Comparison of ENCODE assay signal across 19 cellular contexts in the genomic region with DNA sequence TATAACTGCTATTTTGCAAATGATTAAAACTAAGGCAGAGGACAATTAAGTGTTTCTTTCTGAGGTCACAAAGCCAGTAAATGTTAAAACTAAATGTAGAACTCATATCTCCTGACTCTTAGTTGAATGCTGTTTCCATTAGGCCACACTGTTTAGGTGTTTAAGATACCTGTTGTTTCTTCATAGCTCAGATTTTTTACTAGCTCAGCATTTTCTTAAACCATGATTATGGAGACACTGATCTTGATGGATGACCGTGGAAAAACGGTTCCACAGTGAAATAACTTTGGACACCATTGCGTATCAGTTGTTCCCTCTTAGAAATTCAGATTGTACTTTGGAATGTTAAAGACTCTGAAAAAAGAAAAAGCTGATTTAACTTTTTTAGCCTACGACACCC.
A peak's percentile ranks its signal among the peaks of the same experiment; 100 is the strongest.
DNase-seq lines count a peak whose midpoint lies in the region; ATAC-seq, FAIRE-seq and TF ChIP-seq lines count a peak whose summit lies in the region.
"Had no signal": no experiment of that assay in that cellular context is flagged by ENCODE, and none has a peak within 500 bp of the region (broad histone marks: within the 10 kb centered on the region; RNA-seq: fewer than 3 reads in every experiment).

No MANE protein-coding gene starts in this region.

- CTCF ChIA-PET in IMR-90 (lab: Yijun Ruan, JAX), result no interaction called here
- CTCF ChIA-PET in H1 (lab: Charles Lee; ENCODE audit: partially characterized antibody), result interaction anchor here (1.0 kb wide), 1 partner anchor 9 kb away, joined by 3 read pairs; no protein-coding TSS in a partner anchor

- H2BK5ac ChIP-seq in IMR-90 (ENCODE audit: low read depth, low read length, poor library complexity, severe bottlenecking) (no peak overlapping the region), H1 (ENCODE audit: low read depth, low read length) (no peak overlapping the region)

- H3K4me3 Mint-ChIP-seq in neural progenitor cell, result no peak overlapping the region
- H3K4me3 Mint-ChIP-seq: B cell; CD4-positive, CD25-positive, alpha-beta regulatory T cell; CD8-positive, alpha-beta memory T cell; GM23338 had no signal

- H4K91ac ChIP-seq in IMR-90 (ENCODE audit: insufficient read depth, low read depth, low read length) (no peak overlapping the region), H1 (replicated peaks; ENCODE audit: insufficient read length, low read length) (no peak overlapping the region)

- H3K9me3 ChIP-seq in IMR-90 (ENCODE audit: control insufficient read depth, insufficient read depth, low read length) (no peaks in the 10 kb centered on the region), H1 (ENCODE audit: insufficient read depth in 2 of 2, low read depth in 1 of 2, low read length in 1 of 2) (no peaks in the 10 kb centered on the region), neural progenitor cell (ENCODE audit: low read depth) (no peaks in the 10 kb centered on the region)
- H3K9me3 ChIP-seq: HAP-1 had no signal

- H4K20me1 ChIP-seq in IMR-90 (ENCODE audit: insufficient read depth, low read length) (no peaks in the 10 kb centered on the region), H1 (replicated peaks in 1 of 2; ENCODE audit: control insufficient read depth in 1 of 2, insufficient read depth in 2 of 2, low read length in 2 of 2) (no peaks in the 10 kb centered on the region), neural progenitor cell (ENCODE audit: low read depth) (no peaks in the 10 kb centered on the region)

- peaks cover 5% of the 10 kb centered on the region for H3K4me1 Mint-ChIP-seq in neural progenitor cell

- ATAC-seq in IMR-90 (ENCODE audit: low read depth) (no peak), HG02588 (IDR thresholded peaks at IDR 0.05; ENCODE audit: unreplicated experiment) (no peak)
- ATAC-seq: GM23338 had no signal

- H3K27me3 ChIP-seq in IMR-90 (ENCODE audit: control insufficient read depth, insufficient read depth, low read length) (no peaks in the 10 kb centered on the region), H1 (replicated peaks in 1 of 4; ENCODE audit: control insufficient read depth in 3 of 4, extremely low read depth in 1 of 4, insufficient read depth in 3 of 4, low read length in 3 of 4) (no peaks in the 10 kb centered on the region), neural progenitor cell (no peaks in the 10 kb centered on the region)
- H3K27me3 ChIP-seq: BLaER1 had no signal

- H2BK20ac ChIP-seq in IMR-90 (ENCODE audit: low read depth, low read length) (no peak overlapping the region), H1 (ENCODE audit: low read length) (no peak overlapping the region)

- no peak for DNase-seq in D721Med (ENCODE audit: insufficient read length, low spot score)
- no peak for DNase-seq in IMR-90
- DNase-seq in H1 (ENCODE audit: low read depth in 1 of 2, low spot score in 2 of 2), result no peak
- DNase-seq in neural progenitor cell (ENCODE audit: low spot score), result no peak
- no peak for DNase-seq in hepatic stellate cell (ENCODE audit: low spot score)
- no peak for DNase-seq in LoVo (ENCODE audit: low spot score)
- DNase-seq: CD4-positive, CD25-positive, alpha-beta regulatory T cell; CD8-positive, alpha-beta memory T cell; DMS53; DMS79 treated with DMSO at 0.1 percent for 48 hours; GF-D8 had no signal

- FAIRE-seq in D721Med (lab: Jason Lieb, UNC), result peak; percentile 74
- no peak for FAIRE-seq in H1 (lab: Jason Lieb, UNC)
- FAIRE-seq: GM18507, H54 had no signal

- no peak overlapping the region for H3K14ac ChIP-seq in IMR-90 (replicated peaks; ENCODE audit: low read depth, low read length)
- no peak overlapping the region for H3K14ac ChIP-seq in H1 (ENCODE audit: insufficient read length)

- no peak overlapping the region for H2AFZ ChIP-seq in IMR-90 (replicated peaks; ENCODE audit: low read length, poor library complexity)
- H2AFZ ChIP-seq in H1 (ENCODE audit: low read length), result no peak overlapping the region
- H2AFZ ChIP-seq in neural progenitor cell (replicated peaks), result no peak overlapping the region
- H2AFZ ChIP-seq: GM23338 had no signal

- H3K4me3 ChIP-seq in IMR-90 (ENCODE audit: insufficient read depth, low read depth, low read length), result no peak overlapping the region
- no peak overlapping the region for H3K4me3 ChIP-seq in H1 (ENCODE audit: extremely low read depth in 1 of 4, insufficient read depth in 2 of 4, low read depth in 3 of 4, low read length in 4 of 4)
- no peak overlapping the region for H3K4me3 ChIP-seq in neural progenitor cell
- H3K4me3 ChIP-seq: BLaER1, GM23338, HAP-1 had no signal

- no peak for TF ChIP-seq CTCF in D721Med (IDR thresholded peaks at IDR 0.05; ENCODE audit: insufficient read depth, missing control alignments)
- TF ChIP-seq CTCF in IMR-90 (conservative IDR thresholded peaks at IDR 0.05; ENCODE audit: low read depth, low read length), result no peak
- TF ChIP-seq CTCF in H1 (IDR thresholded peaks at IDR 0.05; ENCODE audit: control extremely low read depth in 1 of 3, insufficient read depth in 1 of 3, low read depth in 1 of 3, low read length in 3 of 3), result no peak
- TF ChIP-seq CTCF in neural progenitor cell (IDR thresholded peaks at IDR 0.05), result no peak

- H3K23ac ChIP-seq in IMR-90 (ENCODE audit: low read depth, low read length) (no peak overlapping the region), H1 (ENCODE audit: insufficient read length) (no peak overlapping the region)

- no peak overlapping the region for H2BK12ac ChIP-seq in H1 (ENCODE audit: low read depth, low read length)

- no peak overlapping the region for H3K9ac ChIP-seq in IMR-90 (ENCODE audit: low read depth, low read length)
- H3K9ac ChIP-seq in H1 (replicated peaks in 1 of 4; ENCODE audit: extremely low read depth in 1 of 4, low read depth in 3 of 4, low read length in 3 of 4), result no peak overlapping the region
- no peak overlapping the region for H3K9ac ChIP-seq in neural progenitor cell
- H3K9ac ChIP-seq: BLaER1 had no signal

- H3K79me1 ChIP-seq in IMR-90 (ENCODE audit: low read depth in 1 of 2, low read length in 2 of 2), result peaks cover 18 to 39% of the 10 kb centered on the region in 2 experiments
- H3K79me1 ChIP-seq in H1 (ENCODE audit: low read depth, low read length), result no peaks in the 10 kb centered on the region; the same call in 1 of the 2 replicates

- no peak overlapping the region for H2AK9ac ChIP-seq in IMR-90 (replicated peaks; ENCODE audit: low read depth, low read length, poor library complexity)

- no peaks in the 10 kb centered on the region for H3K27me3 Mint-ChIP-seq in neural progenitor cell (ENCODE audit: insufficient read depth, low read depth)
- H3K27me3 Mint-ChIP-seq: B cell; CD4-positive, CD25-positive, alpha-beta regulatory T cell; CD8-positive, alpha-beta memory T cell had no signal

- no TSS peak for BruUV-seq in IMR-90 (replicated peaks; lab: Mats Ljungman, UMichigan)

- H2BK15ac ChIP-seq in IMR-90 (ENCODE audit: low read depth, low read length) (no peak overlapping the region), H1 (ENCODE audit: low read length) (no peak overlapping the region)

- TF ChIP-seq POLR2A in IMR-90 (IDR thresholded peaks at IDR 0.05; ENCODE audit: low read depth, low read length) (no peak), H1 (IDR thresholded peaks at IDR 0.05; ENCODE audit: control extremely low read depth in 1 of 2, low read depth in 2 of 2, low read length in 2 of 2) (no peak)

- TF ChIP-seq RAD21 in IMR-90 (IDR thresholded peaks at IDR 0.05; ENCODE audit: low read length) (no peak), H1 (IDR thresholded peaks at IDR 0.05 in 1 of 2, conservative IDR thresholded peaks at IDR 0.05 in 1 of 2; ENCODE audit: low read depth in 2 of 2, low read length in 2 of 2) (no peak)

- no peak overlapping the region for H3K27ac Mint-ChIP-seq in neural progenitor cell
- H3K27ac Mint-ChIP-seq: B cell; CD4-positive, CD25-positive, alpha-beta regulatory T cell; CD8-positive, alpha-beta memory T cell had no signal

- no peaks in the 10 kb centered on the region for H3F3A ChIP-seq in neural progenitor cell (ENCODE audit: low read depth)

- H2AK5ac ChIP-seq in IMR-90 (ENCODE audit: low read depth, low read length) (no peak overlapping the region), H1 (ENCODE audit: low read depth, low read length) (no peak overlapping the region)

- H3K9me1 ChIP-seq in IMR-90 (ENCODE audit: insufficient read depth, low read length), result 0 out of 2 replicates have a peak, but pooled peaks cover 4% of the 10 kb centered on the region

- H4K5ac ChIP-seq in IMR-90 (ENCODE audit: low read depth, low read length) (no peak overlapping the region), H1 (ENCODE audit: insufficient read length, low read depth, low read length) (no peak overlapping the region)

- H3K36me3 ChIP-seq in IMR-90 (ENCODE audit: control insufficient read depth, insufficient read depth, low read length) (peaks cover 2% of the 10 kb centered on the region), H1 (ENCODE audit: control insufficient read depth in 2 of 4, insufficient read depth in 4 of 4, low read length in 3 of 4) (no peaks in the 10 kb centered on the region; a peak in 2 of 8 replicates), neural progenitor cell (peaks cover 14% of the 10 kb centered on the region)
- H3K36me3 ChIP-seq: HAP-1 had no signal

- H3K4me1 ChIP-seq in IMR-90 (ENCODE audit: control insufficient read depth, insufficient read depth, low read length) (peaks cover 2% of the 10 kb centered on the region; the same call in 1 of the 2 replicates), H1 (replicated peaks in 1 of 4; ENCODE audit: control insufficient read depth in 3 of 4, insufficient read depth in 4 of 4, low read length in 3 of 4) (peaks cover 0 to 9% (median 1%) of the 10 kb centered on the region in 4 experiments; a peak in 2 of 7 replicates), neural progenitor cell (peaks cover 12% of the 10 kb centered on the region)

- peaks cover 33% of the 10 kb centered on the region for H3K36me3 Mint-ChIP-seq in neural progenitor cell

- H3K79me2 ChIP-seq in H1 (ENCODE audit: control insufficient read depth in 1 of 2, insufficient read depth in 2 of 2, low read length in 2 of 2) (peaks cover 0 to 26% of the 10 kb centered on the region in 2 experiments; a peak in 2 of 4 replicates), neural progenitor cell (ENCODE audit: low read depth) (peaks cover 53% of the 10 kb centered on the region)

- intact Hi-C loops in IMR-90 (cut with micrococcal nuclease), result no loop called here

- H3K56ac ChIP-seq in IMR-90 (ENCODE audit: extremely low read depth, insufficient read depth, low read length), result no peak overlapping the region
- no peak overlapping the region for H3K56ac ChIP-seq in H1 (replicated peaks; ENCODE audit: insufficient read length, low read depth, low read length)

- no CpG with 5 or more reads among the region's 4 CpGs for WGBS in IMR-90 (ENCODE audit: extremely low coverage in 2 of 2, insufficient read length in 1 of 2), 2 experiments
- 64% methylated on average over 4 of the region's 4 CpGs; no CpG with 5 or more reads in 1 of the 2 experiments for WGBS in H1 (ENCODE audit: extremely low coverage in 1 of 2, insufficient coverage in 1 of 2, insufficient read length in 1 of 2, insufficient replicate concordance in 2 of 2, low coverage in 1 of 2, low lambda C conversion rate in 2 of 2, missing lambda C conversion rate in 1 of 2), 2 experiments

- dilution Hi-C loops in IMR-90 (cut with HindIII; ENCODE audit: low sequenced_read_pairs, unreplicated experiment), result no loop called here

- H2BK120ac ChIP-seq in IMR-90 (ENCODE audit: low read depth, low read length) (no peak overlapping the region), H1 (replicated peaks; ENCODE audit: low read depth, low read length) (no peak overlapping the region)

- H3K23me2 ChIP-seq in H1 (ENCODE audit: low read depth, low read length), result no peaks in the 10 kb centered on the region

- POLR2A ChIA-PET in IMR-90 (lab: Charles Lee; ENCODE audit: unreplicated experiment), result no interaction called here
- POLR2A ChIA-PET in H1 (lab: Charles Lee; ENCODE audit: partially characterized antibody), result no interaction called here

- no peak overlapping the region for H4K8ac ChIP-seq in IMR-90 (ENCODE audit: low read depth in 2 of 2, low read length in 2 of 2)
- H4K8ac ChIP-seq in H1 (ENCODE audit: extremely low read depth, insufficient read depth, low read length), result no peak overlapping the region

- no peak overlapping the region for H3K4me2 ChIP-seq in IMR-90 (ENCODE audit: low read depth, low read length)
- no peak overlapping the region for H3K4me2 ChIP-seq in H1 (ENCODE audit: insufficient read depth in 1 of 2, low read depth in 2 of 2, low read length in 2 of 2)
- no peak overlapping the region for H3K4me2 ChIP-seq in neural progenitor cell
- H3K4me2 ChIP-seq: BLaER1, GM23338 had no signal

- no peaks in the 10 kb centered on the region for H3K9me3 Mint-ChIP-seq in neural progenitor cell
- H3K9me3 Mint-ChIP-seq: CD4-positive, CD25-positive, alpha-beta regulatory T cell; CD8-positive, alpha-beta memory T cell; GM23338 had no signal

- H3K4ac ChIP-seq in IMR-90 (ENCODE audit: low read depth, low read length), result no peak overlapping the region
- no peak overlapping the region for H3K4ac ChIP-seq in H1 (replicated peaks; ENCODE audit: insufficient read length, low read depth, low read length)

- no peak overlapping the region for H3K18ac ChIP-seq in IMR-90 (ENCODE audit: low read depth, low read length)
- no peak overlapping the region for H3K18ac ChIP-seq in H1 (ENCODE audit: extremely low read depth, low read length)

- TF ChIP-seq EP300 in H1 (IDR thresholded peaks at IDR 0.05; ENCODE audit: borderline replicate concordance in 1 of 2, low read depth in 2 of 2, low read length in 2 of 2), result no peak

- H3K27ac ChIP-seq in IMR-90 (ENCODE audit: insufficient read depth, low read length) (no peak overlapping the region), H1 (ENCODE audit: low read depth, low read length) (no peak overlapping the region), neural progenitor cell (peak overlapping the region; percentile 9)
- H3K27ac ChIP-seq: BLaER1, C4-2B had no signal

- in situ Hi-C loops in IMR-90 (cut with MboI; ENCODE audit: low sequenced_read_pairs), result no loop called here
